Comparison of ENCODE assay signal across 19 cellular contexts in genomic region chr10:107806006-107806405, GRCh38.
A peak's percentile ranks its signal among the peaks of the same experiment; 100 is the strongest.
DNase-seq lines count a peak whose midpoint lies in the region; ATAC-seq and TF ChIP-seq lines count a peak whose summit lies in the region.
"Had no signal": no experiment of that assay in that cellular context is flagged by ENCODE, and none has a peak within 500 bp of the region (broad histone marks: within the 10 kb centered on the region; RNA-seq: fewer than 3 reads in every experiment).

No MANE protein-coding gene starts in this region.

- H3K36me3 Mint-ChIP-seq in GM23338 (ENCODE audit: low read depth) (no peaks in the 10 kb centered on the region), nephron (ENCODE audit: low read depth) (no peaks in the 10 kb centered on the region)
- H3K36me3 Mint-ChIP-seq: CD4-positive, CD25-positive, alpha-beta regulatory T cell; CD8-positive, alpha-beta T cell had no signal

- H3K27me3 ChIP-seq in GM23338 (ENCODE audit: insufficient read depth) (no peaks in the 10 kb centered on the region), breast epithelium (no peaks in the 10 kb centered on the region)
- H3K27me3 ChIP-seq: BLaER1 had no signal

- H3K9me2 ChIP-seq in GM23338 (ENCODE audit: insufficient read depth) = 0 out of 2 replicates have a peak, but pooled peaks cover 6% of the 10 kb centered on the region

- peak; percentile 5 for DNase-seq in GM23338 (ENCODE audit: low spot score)
- DNase-seq in kidney tubule cell (ENCODE audit: low spot score) = peak; percentile 14
- peak; percentile 23 for DNase-seq in putamen (ENCODE audit: low spot score)
- no peak for DNase-seq in OCI-M2 (lab: John Stamatoyannopoulos, UW; ENCODE audit: unreplicated experiment)
- DNase-seq in breast epithelium (ENCODE audit: low spot score in 2 of 2) = no peak
- DNase-seq in COLO829 (ENCODE audit: low spot score) = no peak
- DNase-seq: CD4-positive, CD25-positive, alpha-beta regulatory T cell; CD8-positive, alpha-beta T cell; DMS 273 treated with DMSO at 0.1 percent for 48 hours; DMS79 treated with DMSO at 0.1 percent for 48 hours; GF-D8; H7; HCEC 1CT had no signal

- H3K9me3 Mint-ChIP-seq in GM23338 (no peaks in the 10 kb centered on the region), nephron (no peaks in the 10 kb centered on the region)

- H3K4me3 ChIP-seq in GM23338 (no peak overlapping the region), breast epithelium (no peak overlapping the region)
- H3K4me3 ChIP-seq: BLaER1 had no signal

- peaks cover 4% of the 10 kb centered on the region; the same call in 1 of the 2 replicates for H3K4me1 ChIP-seq in GM23338 (ENCODE audit: insufficient read depth)
- H3K4me1 ChIP-seq in breast epithelium = no peaks in the 10 kb centered on the region
- H3K4me1 ChIP-seq: BLaER1 had no signal

- H3K27ac Mint-ChIP-seq in GM23338 (no peak overlapping the region; the same call in 1 of the 2 replicates), nephron (peak overlapping the region in 2 of 3 experiments; percentile 8 to 27)
- H3K27ac Mint-ChIP-seq: B cell; CD4-positive, CD25-positive, alpha-beta regulatory T cell; CD8-positive, alpha-beta T cell had no signal

- no peak overlapping the region for H3K4me2 ChIP-seq in GM23338
- H3K4me2 ChIP-seq: BLaER1 had no signal

- TF ChIP-seq POLR2A in breast epithelium (IDR thresholded peaks at IDR 0.05) = no peak

- H3F3A ChIP-seq in GM23338 (replicated peaks; ENCODE audit: low read depth) = no peaks in the 10 kb centered on the region

- H3K9me3 ChIP-seq in breast epithelium = no peaks in the 10 kb centered on the region
- H3K9me3 ChIP-seq: BLaER1 had no signal

- no peaks in the 10 kb centered on the region for H3K79me2 ChIP-seq in GM23338 (replicated peaks; ENCODE audit: insufficient read depth)

- no peak overlapping the region for H3K4me3 Mint-ChIP-seq in GM23338
- H3K4me3 Mint-ChIP-seq in nephron = no peak overlapping the region
- H3K4me3 Mint-ChIP-seq: B cell; CD4-positive, CD25-positive, alpha-beta regulatory T cell; CD8-positive, alpha-beta T cell had no signal

- TF ChIP-seq CTCF in GM23338 (conservative IDR thresholded peaks at IDR 0.05; ENCODE audit: low read depth in 2 of 2) = no peak
- no peak for TF ChIP-seq CTCF in nephron (IDR thresholded peaks at IDR 0.05; ENCODE audit: unreplicated experiment in 3 of 3)
- TF ChIP-seq CTCF in breast epithelium (IDR thresholded peaks at IDR 0.05) = no peak

- H3K4me1 Mint-ChIP-seq in GM23338 (peaks cover 15% of the 10 kb centered on the region), nephron (peaks cover 4% of the 10 kb centered on the region)
- H3K4me1 Mint-ChIP-seq: B cell; CD4-positive, CD25-positive, alpha-beta regulatory T cell had no signal

- ATAC-seq in GM23338 = no peak
- ATAC-seq in HG03159 (IDR thresholded peaks at IDR 0.05; ENCODE audit: unreplicated experiment) = no peak
- ATAC-seq: CD8-positive, alpha-beta T cell had no signal

- intact Hi-C loops in breast epithelium (cut with DNase I; ENCODE audit: low total_unique reads) = no loop called here

- H2AFZ ChIP-seq in GM23338 = no peak overlapping the region

- H3K36me3 ChIP-seq in GM23338 (ENCODE audit: insufficient read depth) = no peaks in the 10 kb centered on the region
- H3K36me3 ChIP-seq in breast epithelium = no peaks in the 10 kb centered on the region
- H3K36me3 ChIP-seq: BLaER1 had no signal

- H3K27me3 Mint-ChIP-seq in GM23338 (ENCODE audit: insufficient read depth, low read depth, poor library complexity) (no peaks in the 10 kb centered on the region), nephron (ENCODE audit: low read depth) (no peaks in the 10 kb centered on the region)
- H3K27me3 Mint-ChIP-seq: B cell; CD4-positive, CD25-positive, alpha-beta regulatory T cell had no signal

- no peaks in the 10 kb centered on the region for H4K20me1 ChIP-seq in GM23338 (replicated peaks; ENCODE audit: insufficient read depth)
- H4K20me1 ChIP-seq: BLaER1 had no signal

- no peak overlapping the region for H3K27ac ChIP-seq in GM23338 (ENCODE audit: low read depth)
- no peak overlapping the region for H3K27ac ChIP-seq in breast epithelium
- H3K27ac ChIP-seq: 22Rv1, BLaER1, C4-2B had no signal

TF ChIP-seq in GM23338, 12 proteins besides CTCF, POLR2A, EP300 and RAD21:
- TF ChIP-seq CREB1 (CRISPR knock-in tag; IDR thresholded peaks at IDR 0.05; ENCODE audit: low read depth) (no peak), EZH2phosphoT487 (IDR thresholded peaks at IDR 0.05; ENCODE audit: unreplicated experiment) (no peak), POLR2AphosphoS5 (IDR thresholded peaks at IDR 0.05; ENCODE audit: low read depth) (no peak), ZNF114 (CRISPR knock-in tag; IDR thresholded peaks at IDR 0.05) (no peak), ETS1 (IDR thresholded peaks at IDR 0.05) (no peak), NANOG (IDR thresholded peaks at IDR 0.05; ENCODE audit: borderline replicate concordance) (no peak), EZH2 (IDR thresholded peaks at IDR 0.05; ENCODE audit: low read depth, unreplicated experiment) (no peak), STAT1 (IDR thresholded peaks at IDR 0.05; ENCODE audit: unreplicated experiment) (no peak), ZNF462 (CRISPR knock-in tag; IDR thresholded peaks at IDR 0.05) (no peak), ZNF331 (CRISPR knock-in tag; IDR thresholded peaks at IDR 0.05; ENCODE audit: low read depth) (no peak)

Comparison
In these comparisons a context has a peak if more than half of its experiments do, and no peak if none do; other contexts are left out.
1. DNase-seq: peak in GM23338 (single experiment), kidney tubule cell (single experiment) and putamen (single experiment); none in OCI-M2 (single experiment), breast epithelium (0 of 2) and COLO829 (single experiment).